ENCODE assay signal across 8 cellular contexts in genomic region chr17:21283482-21284318, GRCh38. TPM values are rescaled to one million over a fixed set of nuclear protein-coding genes. Genes with fewer than 3 reads are reported as not detected.
DNase-seq lines count a peak whose midpoint lies in the region; ATAC-seq and TF ChIP-seq lines count a peak whose summit lies in the region.

No MANE protein-coding gene starts in this region.

- no peaks in the 10 kb centered on the region for H3K27me3 ChIP-seq in sigmoid colon

- TF ChIP-seq POLR2A in sigmoid colon (IDR thresholded peaks at IDR 0.05): no peak

- no peak for DNase-seq in activated naive CD4-positive, alpha-beta T cell treated with anti-CD3 and anti-CD28 coated beads, Interleukin-2, amount 10 ng/mL, durations not matched to agents 7 days and 5 days
- DNase-seq in activated naive CD4-positive, alpha-beta T cell treated with Interleukin-2 at 50 U/mL for 16 hours: no peak
- DNase-seq in WTC11 (ENCODE audit: low spot score) (peak; percentile 33), left cardiac atrium (peak; percentile 57), sigmoid colon (peak; percentile 79), NAMALWA (ENCODE audit: low spot score) (no peak), GM20000 (ENCODE audit: low spot score) (no peak)

- CTCF ChIA-PET in activated naive CD4-positive, alpha-beta T cell treated with anti-CD3 and anti-CD28 coated beads, Interleukin-2, amount 10 ng/mL, durations not matched to agents 7 days and 5 days (lab: Charles Lee): no interaction called here
- CTCF ChIA-PET in WTC11 (lab: Charles Lee): interaction anchor here (0.6 to 1.3 kb wide), 10 partner anchors 9 to 397 kb away, joined by 3 to 8 read pairs (median 4); partner anchors contain the start of gene USP22

- H3K9me3 Mint-ChIP-seq in activated naive CD4-positive, alpha-beta T cell treated with anti-CD3 and anti-CD28 coated beads, Interleukin-2, amount 10 ng/mL, durations not matched to agents 7 days and 5 days: no peaks in the 10 kb centered on the region
- H3K9me3 Mint-ChIP-seq in WTC11: no peaks in the 10 kb centered on the region

- POLR2A ChIA-PET in WTC11 (lab: Charles Lee): no interaction called here

- TF ChIP-seq CTCF in WTC11 (IDR thresholded peaks at IDR 0.05) (no peak), sigmoid colon (IDR thresholded peaks at IDR 0.05) (no peak), GM20000 (IDR thresholded peaks at IDR 0.05; ENCODE audit: extremely low read depth, missing control alignments) (no peak)

- peak overlapping the region; percentile 77 to 97 (median 86) for H3K4me3 ChIP-seq in sigmoid colon

- 11 to 17% methylated on average over 49 of the region's 49 CpGs for WGBS in sigmoid colon, 2 donors

- H3K4me1 ChIP-seq in sigmoid colon: peaks cover 0 to 62% (median 59%) of the 10 kb centered on the region in 4 donors

- H3K9me3 ChIP-seq in sigmoid colon: no peaks in the 10 kb centered on the region

- H3K36me3 ChIP-seq in sigmoid colon: no peaks in the 10 kb centered on the region

- peak overlapping the region; percentile 91 for H3K27ac Mint-ChIP-seq in activated naive CD4-positive, alpha-beta T cell treated with anti-CD3 and anti-CD28 coated beads, Interleukin-2, amount 10 ng/mL, durations not matched to agents 7 days and 5 days
- H3K27ac Mint-ChIP-seq in WTC11: no peak overlapping the region

- H3K27me3 Mint-ChIP-seq in activated naive CD4-positive, alpha-beta T cell treated with anti-CD3 and anti-CD28 coated beads, Interleukin-2, amount 10 ng/mL, durations not matched to agents 7 days and 5 days: peaks cover 10% of the 10 kb centered on the region
- H3K27me3 Mint-ChIP-seq in WTC11 (ENCODE audit: low read depth): peaks cover 41% of the 10 kb centered on the region

- TF ChIP-seq EP300 in sigmoid colon (IDR thresholded peaks at IDR 0.05): peak in 1 of 4 donors; percentile 70

- peak; percentile 9 for ATAC-seq in HG03066 (IDR thresholded peaks at IDR 0.05; ENCODE audit: low read depth, unreplicated experiment)
- peak; percentile 1; the same call in 1 of the 2 replicates for ATAC-seq in WTC11
- ATAC-seq in left cardiac atrium: peak in 1 of 2 donors; percentile 0

- peak overlapping the region; percentile 93 for H3K4me3 Mint-ChIP-seq in activated naive CD4-positive, alpha-beta T cell treated with anti-CD3 and anti-CD28 coated beads, Interleukin-2, amount 10 ng/mL, durations not matched to agents 7 days and 5 days
- H3K4me3 Mint-ChIP-seq in WTC11: peak overlapping the region; percentile 86

- peaks cover 62% of the 10 kb centered on the region for H3K4me1 Mint-ChIP-seq in activated naive CD4-positive, alpha-beta T cell treated with anti-CD3 and anti-CD28 coated beads, Interleukin-2, amount 10 ng/mL, durations not matched to agents 7 days and 5 days
- H3K4me1 Mint-ChIP-seq in WTC11: peaks cover 14% of the 10 kb centered on the region

- intact Hi-C loops in left cardiac atrium (cut with DNase I) (no loop called here), sigmoid colon (cut with DNase I) (loop anchor here (2.0 to 5.0 kb wide), 6 partner anchors 39 to 241 kb away; partner anchors contain the start of genes DHRS7B, TMEM11 and USP22)

- H3K27ac ChIP-seq in sigmoid colon: peak overlapping the region; percentile 91 to 99 (median 98)

- H3K36me3 Mint-ChIP-seq in activated naive CD4-positive, alpha-beta T cell treated with anti-CD3 and anti-CD28 coated beads, Interleukin-2, amount 10 ng/mL, durations not matched to agents 7 days and 5 days: peaks cover 16% of the 10 kb centered on the region
- H3K36me3 Mint-ChIP-seq in WTC11: no peaks in the 10 kb centered on the region

TF ChIP-seq in WTC11, 78 proteins besides CTCF, POLR2A, EP300 and RAD21:
- TF ChIP-seq GTF2I (CRISPR knock-in tag; conservative IDR thresholded peaks at IDR 0.05): 0 out of 2 replicates have a peak, but pooled peaks have one; percentile 57
- TF ChIP-seq CBFB (CRISPR knock-in tag; IDR thresholded peaks at IDR 0.05; ENCODE audit: low read depth): no peak
- peak; percentile 26; the same call in 1 of the 2 replicates for TF ChIP-seq MAX (CRISPR knock-in tag; IDR thresholded peaks at IDR 0.05)
TF ChIP-seq in WTC11: peak in this region for 2.

RNA-seq across cellular contexts. Expression of gene MAP2K3, which starts 0.8 kb away (rescaled TPM):
- total RNA-seq in WTC11 (2021): 33.7 to 39.7 TPM (median 35.3 TPM) in 3 replicates
- 10 to 100 TPM; 38.9 to 64.7 TPM for total RNA-seq in left cardiac atrium
- 10 to 100 TPM in 3 of 4 donors, 1 to 10 TPM in 1; 9.5 to 23.3 (median 13.3) TPM for total RNA-seq in sigmoid colon
- polyA plus RNA-seq in sigmoid colon: 10 to 100 TPM; 43.8 to 59.1 (median 54.8) TPM

RNA-seq across cellular contexts. Expression of gene NATD1, which starts 30.5 kb away (rescaled TPM):
- total RNA-seq in WTC11 (2021): 10.1 to 11.2 TPM (median 11.1 TPM) in 3 replicates
- 10 to 100 TPM in 1 of 2 donors, 1 to 10 TPM in 1; 8.6 to 19.4 TPM for total RNA-seq in left cardiac atrium
- 10 to 100 TPM in 2 of 4 donors, 1 to 10 TPM in 2; 6.8 to 13.8 (median 9.9) TPM for total RNA-seq in sigmoid colon
- 1 to 10 TPM; 2.5 to 4.5 (median 3.6) TPM for polyA plus RNA-seq in sigmoid colon

Comparison
In these comparisons a context has a peak if more than half of its experiments do, and no peak if none do; other contexts are left out.
1. DNase-seq: peak in WTC11 (single experiment), left cardiac atrium (single experiment) and sigmoid colon (single experiment); none in activated naive CD4-positive, alpha-beta T cell treated with anti-CD3 and anti-CD28 coated beads, Interleukin-2, amount 10 ng/mL, durations not matched to agents 7 days and 5 days (single experiment), activated naive CD4-positive, alpha-beta T cell treated with Interleukin-2 at 50 U/mL for 16 hours (single experiment), NAMALWA (single experiment) and GM20000 (single experiment).